1 cellular context compared by ENCODE assay signal in the genomic region with DNA sequence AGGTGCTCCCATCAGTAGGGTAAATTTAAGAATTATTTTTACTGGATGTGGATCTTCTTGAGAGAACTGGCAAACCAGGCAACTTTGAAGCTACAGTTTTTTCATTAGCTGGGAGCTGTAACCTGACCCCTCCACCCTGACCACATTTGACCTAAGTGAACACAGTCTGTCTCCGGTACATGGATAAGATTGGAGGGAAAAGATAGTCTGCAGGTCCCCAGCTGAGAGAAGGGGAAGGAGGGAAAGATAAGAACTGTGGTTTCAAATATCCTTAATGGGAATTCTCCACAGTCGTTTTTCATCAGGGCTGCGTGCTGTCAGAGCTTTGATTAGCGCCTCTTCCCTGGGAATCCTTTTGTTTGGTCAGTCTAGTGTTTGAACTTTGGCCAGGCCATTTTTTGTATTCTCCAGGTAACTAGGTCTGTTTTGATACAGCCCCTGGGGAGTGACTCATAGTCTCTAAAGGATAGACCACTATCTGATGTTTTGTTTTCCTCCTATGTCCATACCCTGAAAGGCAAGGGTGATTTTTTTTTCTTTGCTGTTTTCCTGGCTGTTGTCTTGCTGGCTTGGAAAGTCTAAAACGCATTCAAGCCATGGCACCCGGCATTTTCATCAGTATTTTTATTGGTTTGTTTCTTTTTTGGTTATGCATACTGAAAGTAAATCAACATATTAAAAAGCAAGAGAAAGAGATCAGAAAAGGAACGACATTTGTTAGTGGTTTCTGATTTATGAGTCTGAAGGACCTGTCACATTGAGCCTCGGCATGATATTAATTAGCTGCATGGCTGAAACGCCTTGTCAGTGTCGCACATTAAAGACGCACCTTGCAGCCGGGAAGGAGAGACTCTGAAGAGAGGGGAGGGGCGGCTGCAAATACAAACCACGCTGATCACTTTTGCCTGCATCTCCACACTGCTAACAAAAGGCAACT.
TF ChIP-seq lines count a peak whose summit lies in the region.

No MANE protein-coding gene starts in this region.

TF ChIP-seq in HepG2, 621 proteins besides CTCF, POLR2A, EP300 and RAD21 (continued from another document and continues in another):
- 0 out of 2 replicates have a peak, but pooled peaks have one; percentile 46 for TF ChIP-seq DNMT3B (CRISPR knock-in tag; conservative IDR thresholded peaks at IDR 0.05)
- TF ChIP-seq ZNF12 (CRISPR knock-in tag; IDR thresholded peaks at IDR 0.05): no peak
- peak; percentile 62; the same call in 1 of the 2 replicates for TF ChIP-seq FOXK1 (CRISPR knock-in tag; IDR thresholded peaks at IDR 0.05; ENCODE audit: borderline replicate concordance, low read depth)
- TF ChIP-seq ARNT2 (CRISPR knock-in tag; IDR thresholded peaks at IDR 0.05; ENCODE audit: low read depth): no peak; the same call in 1 of the 2 replicates
- peak; percentile 33 for TF ChIP-seq ZNF781 (CRISPR knock-in tag; IDR thresholded peaks at IDR 0.05; ENCODE audit: borderline replicate concordance, not compliant biosample characterization)
- TF ChIP-seq, protein P1, sequence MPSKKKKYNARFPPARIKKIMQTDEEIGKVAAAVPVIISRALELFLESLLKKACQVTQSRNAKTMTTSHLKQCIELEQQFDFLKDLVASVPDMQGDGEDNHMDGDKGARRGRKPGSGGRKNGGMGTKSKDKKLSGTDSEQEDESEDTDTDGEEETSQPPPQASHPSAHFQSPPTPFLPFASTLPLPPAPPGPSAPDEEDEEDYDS (CRISPR knock-in tag; IDR thresholded peaks at IDR 0.05): peak; percentile 65; the same call in 1 of the 2 replicates
- TF ChIP-seq CENPX (CRISPR knock-in tag; IDR thresholded peaks at IDR 0.05): no peak
- peak; percentile 48; the same call in 1 of the 2 replicates for TF ChIP-seq RFX1 (IDR thresholded peaks at IDR 0.05)
- no peak for TF ChIP-seq SMARCC2 (IDR thresholded peaks at IDR 0.05)
- TF ChIP-seq, protein P2, sequence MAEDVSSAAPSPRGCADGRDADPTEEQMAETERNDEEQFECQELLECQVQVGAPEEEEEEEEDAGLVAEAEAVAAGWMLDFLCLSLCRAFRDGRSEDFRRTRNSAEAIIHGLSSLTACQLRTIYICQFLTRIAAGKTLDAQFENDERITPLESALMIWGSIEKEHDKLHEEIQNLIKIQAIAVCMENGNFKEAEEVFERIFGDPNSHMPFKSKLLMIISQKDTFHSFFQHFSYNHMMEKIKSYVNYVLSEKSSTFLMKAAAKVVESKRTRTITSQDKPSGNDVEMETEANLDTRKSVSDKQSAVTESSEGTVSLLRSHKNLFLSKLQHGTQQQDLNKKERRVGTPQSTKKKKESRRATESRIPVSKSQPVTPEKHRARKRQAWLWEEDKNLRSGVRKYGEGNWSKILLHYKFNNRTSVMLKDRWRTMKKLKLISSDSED (CRISPR knock-in tag; IDR thresholded peaks at IDR 0.05): no peak
- peak; percentile 48; the same call in 1 of the 2 replicates for TF ChIP-seq NFYC (CRISPR knock-in tag; IDR thresholded peaks at IDR 0.05)
- TF ChIP-seq KDM5A (IDR thresholded peaks at IDR 0.05; ENCODE audit: borderline replicate concordance, low read length): no peak; the same call in 1 of the 2 replicates
- TF ChIP-seq POGZ (CRISPR knock-in tag; IDR thresholded peaks at IDR 0.05): peak; percentile 85
- no peak for TF ChIP-seq ZBTB42 (CRISPR knock-in tag; IDR thresholded peaks at IDR 0.05)
- TF ChIP-seq ISX (CRISPR knock-in tag; conservative IDR thresholded peaks at IDR 0.05): no peak
- peak; percentile 84; the same call in 1 of the 2 replicates for TF ChIP-seq ERF (CRISPR knock-in tag; IDR thresholded peaks at IDR 0.05)
- peak; percentile 23; the same call in 1 of the 2 replicates for TF ChIP-seq ZNF143 (CRISPR knock-in tag; IDR thresholded peaks at IDR 0.05)
- no peak for TF ChIP-seq ZNF180 (CRISPR knock-in tag; IDR thresholded peaks at IDR 0.05; ENCODE audit: borderline replicate concordance, low read depth)
- TF ChIP-seq, protein P3, sequence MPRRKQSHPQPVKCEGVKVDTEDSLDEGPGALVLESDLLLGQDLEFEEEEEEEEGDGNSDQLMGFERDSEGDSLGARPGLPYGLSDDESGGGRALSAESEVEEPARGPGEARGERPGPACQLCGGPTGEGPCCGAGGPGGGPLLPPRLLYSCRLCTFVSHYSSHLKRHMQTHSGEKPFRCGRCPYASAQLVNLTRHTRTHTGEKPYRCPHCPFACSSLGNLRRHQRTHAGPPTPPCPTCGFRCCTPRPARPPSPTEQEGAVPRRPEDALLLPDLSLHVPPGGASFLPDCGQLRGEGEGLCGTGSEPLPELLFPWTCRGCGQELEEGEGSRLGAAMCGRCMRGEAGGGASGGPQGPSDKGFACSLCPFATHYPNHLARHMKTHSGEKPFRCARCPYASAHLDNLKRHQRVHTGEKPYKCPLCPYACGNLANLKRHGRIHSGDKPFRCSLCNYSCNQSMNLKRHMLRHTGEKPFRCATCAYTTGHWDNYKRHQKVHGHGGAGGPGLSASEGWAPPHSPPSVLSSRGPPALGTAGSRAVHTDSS (CRISPR knock-in tag; conservative IDR thresholded peaks at IDR 0.05): no peak
- TF ChIP-seq ZNF598 (CRISPR knock-in tag; IDR thresholded peaks at IDR 0.05; ENCODE audit: borderline replicate concordance): no peak
- no peak for TF ChIP-seq FLYWCH1 (CRISPR knock-in tag; IDR thresholded peaks at IDR 0.05)
- TF ChIP-seq HNF4G (IDR thresholded peaks at IDR 0.05; ENCODE audit: borderline replicate concordance, low read depth, low read length): peak; percentile 91; the same call in 1 of the 2 replicates
- TF ChIP-seq HNF4G (CRISPR knock-in tag; IDR thresholded peaks at IDR 0.05; ENCODE audit: borderline replicate concordance, low read depth): peak; percentile 86; the same call in 1 of the 2 replicates
- TF ChIP-seq TCF12 (IDR thresholded peaks at IDR 0.05): no peak
- TF ChIP-seq TCF12 (CRISPR knock-in tag; IDR thresholded peaks at IDR 0.05): peak; percentile 99
- TF ChIP-seq KDM2A (CRISPR knock-in tag; IDR thresholded peaks at IDR 0.05; ENCODE audit: borderline replicate concordance, low read depth): no peak
- no peak for TF ChIP-seq ZNF839 (CRISPR knock-in tag; IDR thresholded peaks at IDR 0.05; ENCODE audit: borderline replicate concordance)
- TF ChIP-seq RNF2 (conservative IDR thresholded peaks at IDR 0.05; ENCODE audit: low read depth): no peak
- TF ChIP-seq PRPF4 (IDR thresholded peaks at IDR 0.05; ENCODE audit: low read depth, low read length, poor library complexity, severe bottlenecking): no peak
- no peak for TF ChIP-seq ZFP41 (CRISPR knock-in tag; IDR thresholded peaks at IDR 0.05; ENCODE audit: borderline replicate concordance)
- TF ChIP-seq ZBTB20 (CRISPR knock-in tag; IDR thresholded peaks at IDR 0.05; ENCODE audit: borderline replicate concordance, low read depth): peak; percentile 90
- TF ChIP-seq ZNF816 (CRISPR knock-in tag; IDR thresholded peaks at IDR 0.05; ENCODE audit: borderline replicate concordance): no peak
- TF ChIP-seq FIP1L1 (IDR thresholded peaks at IDR 0.05; ENCODE audit: borderline replicate concordance, insufficient read depth, low read depth, low read length): no peak
- peak; percentile 56; the same call in 1 of the 2 replicates for TF ChIP-seq HDAC1 (CRISPR knock-in tag; IDR thresholded peaks at IDR 0.05)
- TF ChIP-seq XRCC5 (optimal IDR thresholded peaks at IDR 0.05; ENCODE audit: low read length): peak; percentile 61
- TF ChIP-seq RCOR2 (CRISPR knock-in tag; IDR thresholded peaks at IDR 0.05): peak; percentile 95
- TF ChIP-seq ZBTB33 (CRISPR knock-in tag; IDR thresholded peaks at IDR 0.05): peak; percentile 62
- 0 out of 2 replicates have a peak, but pooled peaks have one; percentile 47 for TF ChIP-seq TP53 (CRISPR knock-in tag; conservative IDR thresholded peaks at IDR 0.05)
- TF ChIP-seq ZNF136 (CRISPR knock-in tag; IDR thresholded peaks at IDR 0.05; ENCODE audit: low read depth): peak; percentile 93
- TF ChIP-seq, protein P4, sequence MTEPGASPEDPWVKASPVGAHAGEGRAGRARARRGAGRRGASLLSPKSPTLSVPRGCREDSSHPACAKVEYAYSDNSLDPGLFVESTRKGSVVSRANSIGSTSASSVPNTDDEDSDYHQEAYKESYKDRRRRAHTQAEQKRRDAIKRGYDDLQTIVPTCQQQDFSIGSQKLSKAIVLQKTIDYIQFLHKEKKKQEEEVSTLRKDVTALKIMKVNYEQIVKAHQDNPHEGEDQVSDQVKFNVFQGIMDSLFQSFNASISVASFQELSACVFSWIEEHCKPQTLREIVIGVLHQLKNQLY (CRISPR knock-in tag; IDR thresholded peaks at IDR 0.05): peak; percentile 81
- TF ChIP-seq ASH2L (IDR thresholded peaks at IDR 0.05; ENCODE audit: insufficient read length, low read depth, low read length): peak; percentile 97
- no peak for TF ChIP-seq POGK (CRISPR knock-in tag; conservative IDR thresholded peaks at IDR 0.05)
- TF ChIP-seq PBX2 (CRISPR knock-in tag; IDR thresholded peaks at IDR 0.05): peak; percentile 72
- TF ChIP-seq, protein P5, sequence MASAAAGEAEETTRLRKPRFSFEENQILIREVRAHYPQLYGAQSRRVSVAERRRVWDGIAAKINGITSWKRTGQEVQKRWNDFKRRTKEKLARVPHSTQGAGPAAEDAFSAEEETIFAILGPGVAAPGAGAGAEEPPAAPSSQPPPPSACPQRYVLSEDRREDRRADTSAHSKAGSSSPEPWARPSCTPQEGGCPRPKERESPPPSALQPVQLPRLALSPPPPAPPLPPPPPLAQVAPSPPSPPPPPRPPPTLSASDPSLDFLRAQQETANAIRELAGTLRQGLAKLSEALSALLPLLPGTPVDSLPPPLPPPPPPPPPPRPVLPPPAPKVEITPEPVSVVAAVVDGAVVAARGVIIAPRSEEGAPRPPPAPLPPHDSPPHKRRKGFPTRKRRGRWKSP (CRISPR knock-in tag; IDR thresholded peaks at IDR 0.05): peak; percentile 85
- TF ChIP-seq AGO2 (optimal IDR thresholded peaks at IDR 0.05; ENCODE audit: low read depth, low read length): no peak
- peak; percentile 97 for TF ChIP-seq FOSL2 (CRISPR knock-in tag; IDR thresholded peaks at IDR 0.05)
- peak; percentile 86; the same call in 1 of the 2 replicates for TF ChIP-seq ZNF275 (CRISPR knock-in tag; IDR thresholded peaks at IDR 0.05; ENCODE audit: borderline replicate concordance)
- TF ChIP-seq, protein P6, sequence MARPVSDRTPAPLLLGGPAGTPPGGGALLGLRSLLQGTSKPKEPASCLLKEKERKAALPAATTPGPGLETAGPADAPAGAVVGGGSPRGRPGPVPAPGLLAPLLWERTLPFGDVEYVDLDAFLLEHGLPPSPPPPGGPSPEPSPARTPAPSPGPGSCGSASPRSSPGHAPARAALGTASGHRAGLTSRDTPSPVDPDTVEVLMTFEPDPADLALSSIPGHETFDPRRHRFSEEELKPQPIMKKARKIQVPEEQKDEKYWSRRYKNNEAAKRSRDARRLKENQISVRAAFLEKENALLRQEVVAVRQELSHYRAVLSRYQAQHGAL (CRISPR knock-in tag; IDR thresholded peaks at IDR 0.05; ENCODE audit: not compliant biosample characterization): no peak
